ENCODE assay signal across 8 cellular contexts in the genomic region with DNA sequence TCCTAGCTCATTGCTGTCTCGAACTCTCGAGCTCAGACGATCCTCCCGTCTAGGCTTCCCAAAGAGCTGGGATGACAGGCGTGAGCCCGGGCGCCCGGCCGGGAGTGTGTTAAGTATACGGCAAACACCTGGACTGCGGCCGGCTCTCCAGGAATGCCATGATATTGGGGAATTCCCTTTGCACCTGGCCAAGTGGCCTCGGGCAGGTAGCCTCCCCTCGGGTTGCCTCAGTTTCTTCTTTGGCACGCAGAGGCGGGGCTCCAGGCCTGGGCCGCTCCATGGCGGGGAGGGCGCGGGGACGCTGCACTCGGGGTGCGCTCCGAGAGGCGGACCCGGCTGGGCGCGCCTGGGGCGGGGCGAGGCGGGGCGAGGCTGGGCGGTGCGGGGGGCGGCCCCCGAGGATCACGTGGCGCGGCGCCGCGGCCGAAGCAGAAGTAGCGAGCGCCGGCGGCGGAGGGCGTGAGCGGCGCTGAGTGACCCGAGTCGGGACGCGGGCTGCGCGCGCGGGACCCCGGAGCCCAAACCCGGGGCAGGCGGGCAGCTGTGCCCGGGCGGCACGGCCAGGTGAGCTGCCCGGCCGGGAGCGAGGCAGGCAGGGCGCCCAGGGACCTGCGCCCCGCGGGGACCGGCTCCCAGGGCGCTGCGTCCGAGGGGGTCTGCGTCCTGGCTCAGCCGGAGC. TPM values are rescaled to one million over a fixed set of nuclear protein-coding genes. Genes with fewer than 3 reads are reported as not detected.
A peak's percentile ranks its signal among the peaks of the same experiment; 100 is the strongest.
DNase-seq lines count a peak whose midpoint lies in the region; ATAC-seq and TF ChIP-seq lines count a peak whose summit lies in the region.

Gene PLCG2, plus strand, starts transcription at position 431 of the 679 bp plus-strand sequence. CDS start 6,699 bp downstream, outside the sequence.

- H3K4me3 ChIP-seq in CD8-positive, alpha-beta T cell (ENCODE audit: low read depth, low read length) = peak within 1 kb of the TSS; percentile 37
- H3K4me3 ChIP-seq in RWPE2 (ENCODE audit: severe bottlenecking) = peak within 1 kb of the TSS; percentile 71
- peak within 1 kb of the TSS; percentile 41 to 63 for H3K4me3 ChIP-seq in prostate gland
- H3K4me3 ChIP-seq in uterus = peak within 1 kb of the TSS; percentile 43 to 49

- intact Hi-C loops in CD8-positive, alpha-beta T cell (cut with DNase I, micrococcal nuclease) = no loop called here
- intact Hi-C loops in Right ventricle myocardium superior (cut with DNase I) = no loop called here
- intact Hi-C loops in prostate gland (cut with DNase I) = no loop called here
- intact Hi-C loops in uterus (cut with DNase I; ENCODE audit: low total_unique reads) = no loop called here

- peak; percentile 96 for ATAC-seq in CD8-positive, alpha-beta T cell
- peak; percentile 90 for ATAC-seq in GM19372 (IDR thresholded peaks at IDR 0.05; ENCODE audit: low read depth, unreplicated experiment)
- ATAC-seq in HG03442 (IDR thresholded peaks at IDR 0.05; ENCODE audit: unreplicated experiment) = peak; percentile 76
- ATAC-seq in RWPE2 (ENCODE audit: low read depth) = peak; percentile 93
- ATAC-seq in Right ventricle myocardium superior (ENCODE audit: poor library complexity) = peak; percentile 96

- H3K27ac Mint-ChIP-seq in CD8-positive, alpha-beta T cell = peak within 1 kb of the TSS; percentile 69

- TF ChIP-seq CTCF in CD8-positive, alpha-beta T cell (IDR thresholded peaks at IDR 0.05) = no peak
- TF ChIP-seq CTCF in RWPE2 (IDR thresholded peaks at IDR 0.05; ENCODE audit: poor library complexity, severe bottlenecking) = no peak
- no peak for TF ChIP-seq CTCF in prostate gland (IDR thresholded peaks at IDR 0.05)
- TF ChIP-seq CTCF in uterus (IDR thresholded peaks at IDR 0.05) = no peak

- H3K27me3 ChIP-seq in CD8-positive, alpha-beta T cell (ENCODE audit: insufficient read depth, low read length) = no peaks in the 10 kb centered on the region
- H3K27me3 ChIP-seq in RWPE2 (ENCODE audit: insufficient read depth, poor library complexity, severe bottlenecking) (peaks cover 15% of the 10 kb centered on the region), prostate gland (replicated peaks; ENCODE audit: insufficient read depth) (no peaks in the 10 kb centered on the region), uterus (no peaks in the 10 kb centered on the region)

- no peaks in the 10 kb centered on the region for H3K9me3 Mint-ChIP-seq in CD8-positive, alpha-beta T cell

- no peaks in the 10 kb centered on the region for H3K9me3 ChIP-seq in CD8-positive, alpha-beta T cell (ENCODE audit: low read length)
- H3K9me3 ChIP-seq in RWPE2 (ENCODE audit: severe bottlenecking) (no peaks in the 10 kb centered on the region), prostate gland (no peaks in the 10 kb centered on the region), uterus (no peaks in the 10 kb centered on the region)

- CTCF ChIA-PET in CD8-positive, alpha-beta T cell (lab: Charles Lee) = interaction anchor here (1.4 to 1.6 kb wide), 2 partner anchors 95 to 107 kb away, joined by 4 to 7 read pairs; no protein-coding TSS in a partner anchor

- POLR2A ChIA-PET in CD8-positive, alpha-beta T cell (lab: Charles Lee) = interaction anchor here (1.0 kb wide), 1 partner anchor 63 kb away, joined by 3 read pairs; no protein-coding TSS in a partner anchor

- peak; percentile 44 to 80 (median 62) for DNase-seq in CD8-positive, alpha-beta T cell
- DNase-seq in RWPE2 (ENCODE audit: low spot score) (peak; percentile 77), activated gamma-delta T cell treated with Interleukin-2 at 50 U/mL for 16 hours (peak; percentile 72), Right ventricle myocardium superior (peak; percentile 87), prostate gland (ENCODE audit: low spot score) (peak; percentile 74), uterus (peak; percentile 47 to 54)

- no peaks in the 10 kb centered on the region for H3K36me3 ChIP-seq in CD8-positive, alpha-beta T cell (ENCODE audit: insufficient read depth, low read length)
- H3K36me3 ChIP-seq in RWPE2 (ENCODE audit: low read depth) = no peaks in the 10 kb centered on the region
- no peaks in the 10 kb centered on the region for H3K36me3 ChIP-seq in prostate gland
- no peaks in the 10 kb centered on the region for H3K36me3 ChIP-seq in uterus

- peaks cover 14% of the 10 kb centered on the region for H3K4me1 Mint-ChIP-seq in CD8-positive, alpha-beta T cell (ENCODE audit: low read depth)

- WGBS in prostate gland = under 1% methylated on average over 59 of the region's 78 CpGs

- no peaks in the 10 kb centered on the region for H3K36me3 Mint-ChIP-seq in CD8-positive, alpha-beta T cell

- H3K4me3 Mint-ChIP-seq in CD8-positive, alpha-beta T cell = peak within 1 kb of the TSS; percentile 89

- TF ChIP-seq POLR2A in prostate gland (IDR thresholded peaks at IDR 0.05) (peak; percentile 43), uterus (IDR thresholded peaks at IDR 0.05) (peak; percentile 74)

- H3K27ac ChIP-seq in CD8-positive, alpha-beta T cell (ENCODE audit: low read depth, low read length) = no peak within 1 kb of the TSS
- H3K27ac ChIP-seq in RWPE2 (ENCODE audit: poor library complexity, severe bottlenecking) (no peak within 1 kb of the TSS), prostate gland (peak within 1 kb of the TSS in 1 of 2 donors; percentile 31), uterus (peak within 1 kb of the TSS; percentile 21 to 49)

- peaks cover 6% of the 10 kb centered on the region for H3K4me1 ChIP-seq in CD8-positive, alpha-beta T cell (ENCODE audit: insufficient read depth, low read length)
- H3K4me1 ChIP-seq in RWPE2 (ENCODE audit: insufficient read depth, poor library complexity, severe bottlenecking) (no peaks in the 10 kb centered on the region), prostate gland (replicated peaks) (no peaks in the 10 kb centered on the region), uterus (no peaks in the 10 kb centered on the region)

- peaks cover 29% of the 10 kb centered on the region for H3K27me3 Mint-ChIP-seq in CD8-positive, alpha-beta T cell (ENCODE audit: low read depth)

RNA-seq across cellular contexts. Expression of gene PLCG2, which starts in this region (rescaled TPM):
- total RNA-seq in CD8-positive, alpha-beta T cell = 10 to 100 TPM in 1 of 2 experiments, 1 to 10 TPM in 1; 7.6 to 10.2 TPM
- 7.2 TPM for total RNA-seq in Right ventricle myocardium superior
- total RNA-seq in prostate gland = 10 to 100 TPM; 10.3 to 12.8 TPM
- 10 to 100 TPM; 11.2 to 39.4 (median 18.8) TPM for total RNA-seq in uterus

Comparison
In these comparisons a context has a peak if more than half of its experiments do, and no peak if none do; other contexts are left out.
1. H3K27ac ChIP-seq: peak in uterus (2 of 2); none in CD8-positive, alpha-beta T cell (single experiment) and RWPE2 (single experiment).
2. Peak in every context shown above with its lines, with median percentiles within 50 percentile points of each other: ATAC-seq, DNase-seq and H3K4me3 ChIP-seq.